15 cellular contexts compared by ENCODE assay signal in the genomic region with DNA sequence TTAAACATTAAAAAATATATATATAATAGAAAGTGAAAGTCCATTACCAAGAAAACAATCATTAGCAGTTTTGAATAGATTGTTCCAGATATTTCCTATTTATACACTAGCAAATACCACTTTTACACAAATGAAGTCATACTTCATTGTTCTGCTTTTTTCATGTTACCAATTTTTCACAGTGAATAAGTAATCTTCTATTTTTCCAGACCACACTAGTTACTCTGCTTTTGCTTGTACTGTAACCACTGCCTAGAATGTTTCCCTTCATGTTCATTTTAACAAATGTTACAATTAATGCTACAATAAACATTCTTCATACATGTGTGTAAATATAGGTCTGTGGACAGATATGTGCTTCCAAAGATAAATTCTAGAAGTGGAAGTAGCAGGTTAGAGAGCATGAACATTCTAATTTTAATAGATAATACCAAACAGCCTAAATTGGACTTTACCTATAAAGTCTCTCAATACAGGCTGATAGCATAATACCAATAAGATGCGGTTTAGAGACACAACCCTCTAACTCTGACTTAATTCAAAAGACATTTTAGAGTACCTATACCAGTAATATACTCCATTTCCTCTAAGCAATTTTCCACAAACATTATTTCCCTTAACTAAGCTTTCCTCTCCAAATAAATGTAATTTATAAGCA. TPM values are rescaled to one million over a fixed set of nuclear protein-coding genes. Genes with fewer than 3 reads are reported as not detected.
DNase-seq lines count a peak whose midpoint lies in the region; ATAC-seq lines count a peak whose summit lies in the region.
"Had no signal": no experiment of that assay in that cellular context is flagged by ENCODE, and none has a peak within 500 bp of the region (broad histone marks: within the 10 kb centered on the region; RNA-seq: fewer than 3 reads in every experiment).

No MANE protein-coding gene starts in this region.

- H3K4me3 Mint-ChIP-seq in activated naive CD8-positive, alpha-beta T cell treated with anti-CD3 and anti-CD28 coated beads, Interleukin-2, amount 50 U/mL, for 24 hours = no peak overlapping the region
- H3K4me3 Mint-ChIP-seq: activated T-helper 1 cell treated with anti-CD3 and anti-CD28 coated beads, Interleukin-12 subunit alpha, Interleukin-12 subunit beta, Interleukin-2, Interleukin-4 antibody, amounts not matched to agents 30 ng/mL and 10 ng/mL and 1 ng/mL, durations not matched to agents 14 hours and 24 hours and 36 hours had no signal

- peaks cover 74% of the 10 kb centered on the region for H3K4me1 Mint-ChIP-seq in activated naive CD8-positive, alpha-beta T cell treated with anti-CD3 and anti-CD28 coated beads, Interleukin-2, amount 50 U/mL, for 24 hours

- H3K27me3 Mint-ChIP-seq in activated naive CD8-positive, alpha-beta T cell treated with anti-CD3 and anti-CD28 coated beads, Interleukin-2, amount 50 U/mL, for 24 hours = no peaks in the 10 kb centered on the region
- H3K27me3 Mint-ChIP-seq: progenitor cell of endocrine pancreas had no signal

- peaks cover 4% of the 10 kb centered on the region for H3K36me3 Mint-ChIP-seq in activated naive CD8-positive, alpha-beta T cell treated with anti-CD3 and anti-CD28 coated beads, Interleukin-2, amount 50 U/mL, for 24 hours (ENCODE audit: low read depth)

- ATAC-seq in GM18499 (IDR thresholded peaks at IDR 0.05; ENCODE audit: insufficient read depth, unreplicated experiment) (peak; percentile 57), GM21381 (IDR thresholded peaks at IDR 0.05; ENCODE audit: unreplicated experiment) (peak; percentile 60), HG03175 (IDR thresholded peaks at IDR 0.05; ENCODE audit: unreplicated experiment) (peak; percentile 86)
- ATAC-seq in activated naive CD8-positive, alpha-beta T cell treated with anti-CD3 and anti-CD28 coated beads, Interleukin-2, amount 50 U/mL, for 24 hours = peak; percentile 27
- ATAC-seq: left ventricle myocardium superior, PC-3 had no signal

- no peak for DNase-seq in activated naive CD8-positive, alpha-beta T cell treated with anti-CD3 and anti-CD28 coated beads, Interleukin-2, amount 50 U/mL, for 24 hours
- DNase-seq in dermis blood vessel endothelial cell (no peak), NK-92 (lab: John Stamatoyannopoulos, UW; ENCODE audit: unreplicated experiment) (no peak), NCI-H82 (lab: John Stamatoyannopoulos, UW) (no peak), cerebellar nuclear complex (lab: John Stamatoyannopoulos, UW) (no peak)
- DNase-seq: foreskin melanocyte, left ventricle myocardium superior, NCI-H1417 treated with DMSO at 0.1 percent for 48 hours, PC-3, upper lobe of left lung had no signal

- peak overlapping the region; percentile 16 for H3K27ac Mint-ChIP-seq in activated naive CD8-positive, alpha-beta T cell treated with anti-CD3 and anti-CD28 coated beads, Interleukin-2, amount 50 U/mL, for 24 hours
- H3K27ac Mint-ChIP-seq: activated T-helper 1 cell treated with anti-CD3 and anti-CD28 coated beads, Interleukin-12 subunit alpha, Interleukin-12 subunit beta, Interleukin-2, Interleukin-4 antibody, amounts not matched to agents 30 ng/mL and 10 ng/mL and 1 ng/mL, durations not matched to agents 14 hours and 24 hours and 36 hours; progenitor cell of endocrine pancreas had no signal

- no peaks in the 10 kb centered on the region for H3K9me3 Mint-ChIP-seq in activated naive CD8-positive, alpha-beta T cell treated with anti-CD3 and anti-CD28 coated beads, Interleukin-2, amount 50 U/mL, for 24 hours
- H3K9me3 Mint-ChIP-seq: activated T-helper 1 cell treated with anti-CD3 and anti-CD28 coated beads, Interleukin-12 subunit alpha, Interleukin-12 subunit beta, Interleukin-2, Interleukin-4 antibody, amounts not matched to agents 30 ng/mL and 10 ng/mL and 1 ng/mL, durations not matched to agents 14 hours and 24 hours and 36 hours had no signal

RNA-seq across cellular contexts. Expression of a gene that starts 17.0 kb away (rescaled TPM):
- total RNA-seq in dermis blood vessel endothelial cell = 59.7 and 68.2 TPM in 2 replicates

Comparison
In these comparisons a context has a peak if more than half of its experiments do, and no peak if none do; other contexts are left out.
1. ATAC-seq: peak in every context shown above with its lines; median percentile 86 in HG03175; 60 in GM21381; 57 in GM18499; 27 in activated naive CD8-positive, alpha-beta T cell treated with anti-CD3 and anti-CD28 coated beads, Interleukin-2, amount 50 U/mL, for 24 hours.